ENCODE assay signal across 27 cellular contexts in the genomic region with DNA sequence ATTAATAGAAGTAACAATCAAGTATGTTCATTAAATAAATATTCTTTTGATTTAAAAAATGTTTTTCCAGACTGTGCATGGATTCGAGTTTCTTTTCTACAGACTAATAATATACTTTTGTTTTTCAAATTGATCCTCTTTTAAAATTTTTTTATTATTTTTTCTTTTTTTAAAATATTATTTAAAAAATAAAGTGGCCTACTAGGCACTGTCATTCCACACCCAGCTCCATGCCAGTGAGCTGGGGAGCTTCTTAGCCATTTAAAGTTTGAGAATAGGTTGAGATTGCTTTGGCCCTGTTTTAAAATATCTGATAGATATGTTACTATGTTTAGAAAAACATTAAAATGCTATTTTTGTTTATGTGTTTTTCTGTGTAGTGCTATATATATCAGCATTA. TPM values are rescaled to one million over a fixed set of nuclear protein-coding genes. Genes with fewer than 3 reads are reported as not detected.
DNase-seq lines count a peak whose midpoint lies in the region; ATAC-seq, FAIRE-seq and TF ChIP-seq lines count a peak whose summit lies in the region.
"Had no signal": no experiment of that assay in that cellular context is flagged by ENCODE, and none has a peak within 500 bp of the region (broad histone marks: within the 10 kb centered on the region; RNA-seq: fewer than 3 reads in every experiment).

No MANE protein-coding gene starts in this region.

- CTCF ChIA-PET in WTC11 (lab: Charles Lee) = interaction anchor here (1.0 kb wide), 1 partner anchor 15 kb away, joined by 3 read pairs; no protein-coding TSS in a partner anchor

- no peak overlapping the region for H3K4me3 Mint-ChIP-seq in WTC11
- H3K4me3 Mint-ChIP-seq: CD14-positive monocyte; CD4-positive, alpha-beta memory T cell; CD4-positive, CD25-positive, alpha-beta regulatory T cell; CD8-positive, alpha-beta memory T cell had no signal

- H3K27ac ChIP-seq in dorsolateral prefrontal cortex = peak overlapping the region in 53 of 59 donors; percentile 20 to 97 (median 80)
- H3K27ac ChIP-seq: 22Rv1, A549, BLaER1 had no signal

- H3K27ac Mint-ChIP-seq in WTC11 = no peak overlapping the region
- H3K27ac Mint-ChIP-seq: CD14-positive monocyte; CD4-positive, alpha-beta memory T cell; CD4-positive, CD25-positive, alpha-beta regulatory T cell; CD8-positive, alpha-beta memory T cell had no signal

- FAIRE-seq in endometrium (lab: Jason Lieb, UNC) = peak; percentile 8
- FAIRE-seq: A549, GM12878, GM12892, GM18507 had no signal

- DNase-seq in WTC11 (ENCODE audit: low spot score) (no peak), dorsolateral prefrontal cortex (no peak), Ammon's horn (ENCODE audit: low spot score) (no peak), NCI-H510A treated with DMSO at 0.1 percent for 48 hours (lab: John Stamatoyannopoulos, UW) (no peak), NCI-H345 treated with DMSO at 0.1 percent for 48 hours (lab: John Stamatoyannopoulos, UW; ENCODE audit: unreplicated experiment) (no peak)
- DNase-seq: AML-193; BE2C; C1 segment of cervical spinal cord; CD4-positive, alpha-beta memory T cell; CD4-positive, CD25-positive, alpha-beta regulatory T cell; CD8-positive, alpha-beta memory T cell; COR-L47; DMS 273 treated with DMSO at 0.1 percent for 48 hours; DMS153; DMS53; DMS79; DND-41; EL; GDM1 had no signal

- POLR2A ChIA-PET in WTC11 (lab: Charles Lee) = no interaction called here

- peaks cover 8% of the 10 kb centered on the region for H3K4me1 Mint-ChIP-seq in WTC11
- H3K4me1 Mint-ChIP-seq: CD14-positive monocyte; CD4-positive, alpha-beta memory T cell; CD4-positive, CD25-positive, alpha-beta regulatory T cell; CD8-positive, alpha-beta memory T cell had no signal

- TF ChIP-seq CTCF in WTC11 (IDR thresholded peaks at IDR 0.05) (no peak), dorsolateral prefrontal cortex (IDR thresholded peaks at IDR 0.05 in 54 of 56, conservative IDR thresholded peaks at IDR 0.05 in 2 of 56; ENCODE audit: low read depth in 1 of 56, partially characterized antibody in 56 of 56) (no peak)

- intact Hi-C loops in dorsolateral prefrontal cortex (cut with DNase I) = no loop called here

- ATAC-seq in WTC11 = no peak
- ATAC-seq: A549, GM12878 had no signal

- H3K9me3 Mint-ChIP-seq in WTC11 = no peaks in the 10 kb centered on the region
- H3K9me3 Mint-ChIP-seq: CD14-positive monocyte; CD4-positive, CD25-positive, alpha-beta regulatory T cell had no signal

- peak overlapping the region in 42 of 59 donors; percentile 4 to 97 (median 38) for H3K4me3 ChIP-seq in dorsolateral prefrontal cortex
- H3K4me3 ChIP-seq: A549, BLaER1, GM12878 had no signal

- H3K27me3 ChIP-seq in dorsolateral prefrontal cortex = no peaks in the 10 kb centered on the region
- H3K27me3 ChIP-seq: BE2C, BLaER1 had no signal

- 0 out of 2 replicates have a peak, but pooled peaks cover 3% of the 10 kb centered on the region for H3K36me3 Mint-ChIP-seq in WTC11
- H3K36me3 Mint-ChIP-seq: CD14-positive monocyte; CD4-positive, alpha-beta memory T cell; CD4-positive, CD25-positive, alpha-beta regulatory T cell; CD8-positive, alpha-beta memory T cell had no signal

- no peaks in the 10 kb centered on the region for H3K27me3 Mint-ChIP-seq in WTC11 (ENCODE audit: low read depth)
- H3K27me3 Mint-ChIP-seq: CD4-positive, alpha-beta memory T cell; CD4-positive, CD25-positive, alpha-beta regulatory T cell; CD8-positive, alpha-beta memory T cell had no signal

TF ChIP-seq in WTC11, 78 proteins besides CTCF, POLR2A, EP300 and RAD21:
- peak; percentile 67 for TF ChIP-seq HMGA2 (CRISPR knock-in tag; IDR thresholded peaks at IDR 0.05)
- TF ChIP-seq, protein P1, sequence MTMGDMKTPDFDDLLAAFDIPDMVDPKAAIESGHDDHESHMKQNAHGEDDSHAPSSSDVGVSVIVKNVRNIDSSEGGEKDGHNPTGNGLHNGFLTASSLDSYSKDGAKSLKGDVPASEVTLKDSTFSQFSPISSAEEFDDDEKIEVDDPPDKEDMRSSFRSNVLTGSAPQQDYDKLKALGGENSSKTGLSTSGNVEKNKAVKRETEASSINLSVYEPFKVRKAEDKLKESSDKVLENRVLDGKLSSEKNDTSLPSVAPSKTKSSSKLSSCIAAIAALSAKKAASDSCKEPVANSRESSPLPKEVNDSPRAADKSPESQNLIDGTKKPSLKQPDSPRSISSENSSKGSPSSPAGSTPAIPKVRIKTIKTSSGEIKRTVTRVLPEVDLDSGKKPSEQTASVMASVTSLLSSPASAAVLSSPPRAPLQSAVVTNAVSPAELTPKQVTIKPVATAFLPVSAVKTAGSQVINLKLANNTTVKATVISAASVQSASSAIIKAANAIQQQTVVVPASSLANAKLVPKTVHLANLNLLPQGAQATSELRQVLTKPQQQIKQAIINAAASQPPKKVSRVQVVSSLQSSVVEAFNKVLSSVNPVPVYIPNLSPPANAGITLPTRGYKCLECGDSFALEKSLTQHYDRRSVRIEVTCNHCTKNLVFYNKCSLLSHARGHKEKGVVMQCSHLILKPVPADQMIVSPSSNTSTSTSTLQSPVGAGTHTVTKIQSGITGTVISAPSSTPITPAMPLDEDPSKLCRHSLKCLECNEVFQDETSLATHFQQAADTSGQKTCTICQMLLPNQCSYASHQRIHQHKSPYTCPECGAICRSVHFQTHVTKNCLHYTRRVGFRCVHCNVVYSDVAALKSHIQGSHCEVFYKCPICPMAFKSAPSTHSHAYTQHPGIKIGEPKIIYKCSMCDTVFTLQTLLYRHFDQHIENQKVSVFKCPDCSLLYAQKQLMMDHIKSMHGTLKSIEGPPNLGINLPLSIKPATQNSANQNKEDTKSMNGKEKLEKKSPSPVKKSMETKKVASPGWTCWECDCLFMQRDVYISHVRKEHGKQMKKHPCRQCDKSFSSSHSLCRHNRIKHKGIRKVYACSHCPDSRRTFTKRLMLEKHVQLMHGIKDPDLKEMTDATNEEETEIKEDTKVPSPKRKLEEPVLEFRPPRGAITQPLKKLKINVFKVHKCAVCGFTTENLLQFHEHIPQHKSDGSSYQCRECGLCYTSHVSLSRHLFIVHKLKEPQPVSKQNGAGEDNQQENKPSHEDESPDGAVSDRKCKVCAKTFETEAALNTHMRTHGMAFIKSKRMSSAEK (CRISPR knock-in tag; IDR thresholded peaks at IDR 0.05; ENCODE audit: borderline replicate concordance) = no peak

RNA-seq across cellular contexts. Expression of a gene that starts 12.5 kb away (rescaled TPM):
- total RNA-seq in WTC11 (2021) (7.8 to 13.9 TPM (median 13.1 TPM) in 3 replicates), dorsolateral prefrontal cortex (100 to 1,000 TPM in 17 of 120 experiments, 10 to 100 TPM in 103; 55.4 to 124 (median 86.6) TPM)
- total RNA-seq: CD4-positive, alpha-beta memory T cell; CD4-positive, CD25-positive, alpha-beta regulatory T cell; CD8-positive, alpha-beta memory T cell; GM12878 had no signal
